8 cellular contexts compared by ENCODE assay signal in the genomic region with DNA sequence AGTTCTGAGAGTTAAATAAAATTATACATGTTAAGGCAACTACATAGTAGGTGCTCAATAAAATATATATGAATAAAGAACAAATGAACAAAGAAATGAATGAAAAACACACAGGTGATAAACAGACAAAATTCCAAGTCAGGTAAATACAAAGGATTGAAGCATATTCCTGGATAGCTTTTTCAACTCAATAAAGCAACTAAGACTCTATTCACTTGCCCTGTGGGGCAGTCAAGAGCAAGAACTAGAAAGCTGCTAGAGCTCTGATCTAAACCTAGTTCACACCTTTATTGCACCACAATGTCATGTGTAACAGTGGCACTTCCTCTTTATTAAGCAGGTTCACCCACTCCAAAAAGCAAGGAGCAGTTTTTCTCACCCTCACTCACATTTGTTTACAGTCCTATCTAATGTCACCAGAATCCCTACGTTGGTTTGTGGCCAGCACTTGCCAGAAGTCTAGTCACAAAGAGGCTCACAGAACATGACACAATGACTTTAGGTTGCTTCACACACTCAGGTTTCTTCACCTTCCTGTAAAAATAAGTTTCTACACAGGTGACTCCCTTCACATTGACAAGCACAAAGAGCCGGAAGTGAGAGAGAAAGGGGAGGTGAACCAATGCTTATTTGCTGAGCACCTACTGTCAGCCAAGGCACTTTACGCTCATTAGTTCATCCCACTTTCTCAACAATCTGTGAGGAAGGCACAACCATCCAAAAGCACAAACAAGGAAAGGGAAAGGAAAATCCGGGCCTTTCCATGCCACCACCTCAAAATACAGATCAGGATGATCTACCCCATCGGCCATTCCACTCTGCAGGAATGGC.
A peak's percentile ranks its signal among the peaks of the same experiment; 100 is the strongest.
DNase-seq lines count a peak whose midpoint lies in the region; ATAC-seq lines count a peak whose summit lies in the region.

No MANE protein-coding gene starts in this region.

- H3K27me3 ChIP-seq in duodenal mucosa (ENCODE audit: control insufficient read depth in 1 of 2, insufficient read depth in 2 of 2, low read length in 2 of 2): no peaks in the 10 kb centered on the region

- DNase-seq in T-helper 2 cell (peak in 4 of 5 experiments; percentile 12 to 98 (median 74)), C1 segment of cervical spinal cord (lab: John Stamatoyannopoulos, UW) (no peak), NCI-H187 treated with DMSO at 0.1 percent for 48 hours (lab: John Stamatoyannopoulos, UW) (no peak), retina (no peak)
- DNase-seq in stimulated activated CD4-positive, alpha-beta T cell treated with anti-CD3 and anti-CD28 coated beads, Interleukin-4, amount 100 ng/mL, for 1 hour: peak; percentile 15

- H3K27ac ChIP-seq in duodenal mucosa (ENCODE audit: low read depth, low read length): peak overlapping the region; percentile 67

- peaks cover 21 to 38% of the 10 kb centered on the region in 2 donors for H3K36me3 ChIP-seq in duodenal mucosa (ENCODE audit: control insufficient read depth in 1 of 2, insufficient read depth in 2 of 2, low read length in 2 of 2)

- no peak overlapping the region for H3K9ac ChIP-seq in duodenal mucosa (ENCODE audit: low read depth in 1 of 2, low read length in 2 of 2)

- H3K9me3 ChIP-seq in duodenal mucosa (ENCODE audit: control insufficient read depth in 1 of 2, low read length in 2 of 2): no peaks in the 10 kb centered on the region

- ATAC-seq in GM19324 (IDR thresholded peaks at IDR 0.05; ENCODE audit: low FRiP score, unreplicated experiment): peak; percentile 57
- peak; percentile 51 for ATAC-seq in HG03139 (IDR thresholded peaks at IDR 0.05; ENCODE audit: unreplicated experiment)

- peak overlapping the region; percentile 23 to 29 for H3K4me3 ChIP-seq in duodenal mucosa (ENCODE audit: low read depth in 1 of 2, low read length in 2 of 2)

- peaks cover 0 to 5% of the 10 kb centered on the region in 2 donors for H3K4me1 ChIP-seq in duodenal mucosa (ENCODE audit: control insufficient read depth in 1 of 2, insufficient read depth in 2 of 2, low read length in 2 of 2)

Comparison
In these comparisons a context has a peak if more than half of its experiments do, and no peak if none do; other contexts are left out.
1. DNase-seq: peak in T-helper 2 cell (4 of 5) and stimulated activated CD4-positive, alpha-beta T cell treated with anti-CD3 and anti-CD28 coated beads, Interleukin-4, amount 100 ng/mL, for 1 hour (single experiment); none in C1 segment of cervical spinal cord (0 of 14), NCI-H187 treated with DMSO at 0.1 percent for 48 hours (single experiment) and retina (single experiment).